Comparison of ENCODE assay signal across 25 cellular contexts in the genomic region with DNA sequence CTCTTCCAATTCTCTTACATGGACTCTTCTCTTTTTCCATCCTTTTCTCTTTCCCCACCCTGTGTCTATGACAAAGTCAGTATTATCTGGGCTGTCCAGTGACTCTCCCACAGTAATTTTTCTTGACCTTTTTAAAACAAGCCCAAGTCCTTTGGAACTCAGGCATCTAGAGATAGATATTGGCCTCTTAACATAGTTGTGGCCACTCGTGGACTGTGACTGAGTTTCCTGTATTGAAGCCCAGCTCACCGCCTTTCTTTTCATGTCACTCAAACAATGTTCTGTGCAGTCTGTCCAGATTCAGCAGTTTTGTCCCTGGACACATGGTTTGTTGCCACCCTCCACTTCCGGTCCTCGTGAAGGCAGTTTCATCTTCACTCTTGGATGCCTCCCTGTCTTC.
"Had no signal": no experiment of that assay in that cellular context is flagged by ENCODE, and none has a peak within 500 bp of the region (broad histone marks: within the 10 kb centered on the region; RNA-seq: fewer than 3 reads in every experiment).

No MANE protein-coding gene starts in this region.

- H3K9ac ChIP-seq: neural progenitor cell, parathyroid adenoma had no signal

- H3K9me3 ChIP-seq: ovary, psoas muscle, right lobe of liver, sigmoid colon, stomach, thoracic aorta, thyroid gland, transverse colon, upper lobe of left lung, vagina had no signal

- ATAC-seq: naive thymus-derived CD4-positive, alpha-beta T cell; natural killer cell; psoas muscle; right cardiac atrium; right lobe of liver; stimulated activated effector memory CD8-positive, alpha-beta T cell treated with anti-CD3 and anti-CD28 coated beads, Interleukin-12 subunit alpha, Interleukin-12 subunit beta, amount 100 ng/mL, for 72 hours; stimulated activated naive B cell treated with anti-CD40 and anti-IgM and Interleukin-4, amounts not matched to agents 10 μg/mL and 1 μg/mL and 100 μg/mL, for 72 hours had no signal

- H3K36me3 ChIP-seq: neural progenitor cell, ovary, right lobe of liver, sigmoid colon, stomach, thoracic aorta, thyroid gland, transverse colon, upper lobe of left lung, vagina had no signal

- FAIRE-seq: small intestine had no signal

- H3K79me2 ChIP-seq: parathyroid adenoma had no signal

- DNase-seq: natural killer cell; occipital lobe; ovary; posterior cingulate gyrus; psoas muscle; right cardiac atrium; right lobe of liver; sigmoid colon; small intestine; stimulated activated CD4-positive, alpha-beta T cell treated with anti-CD3 and anti-CD28 coated beads, Interleukin-15, amount 100 ng/mL, for 24 hours; stimulated activated CD4-positive, alpha-beta T cell treated with anti-CD3 and anti-CD28 coated beads, Interleukin-2, amount 100 ng/mL, for 24 hours; stimulated activated CD4-positive, alpha-beta T cell treated with anti-CD3 and anti-CD28 coated beads, Interleukin-2, amount 100 ng/mL, for 48 hours; stimulated activated CD4-positive, alpha-beta T cell treated with anti-CD3 and anti-CD28 coated beads, Interleukin-4, amount 100 ng/mL, for 24 hours; stimulated activated naive B cell treated with anti-CD40 and anti-IgM and Interleukin-4, amounts not matched to agents 10 μg/mL and 1 μg/mL and 100 μg/mL, for 72 hours; stimulated activated naive CD4-positive, alpha-beta T cell treated with Interleukin-2 at 50 U/mL for 16 hours; stomach; thyroid gland; transverse colon; upper lobe of left lung had no signal

- H2AFZ ChIP-seq: neural progenitor cell, parathyroid adenoma had no signal

- H3K4me3 ChIP-seq: neural progenitor cell, ovary, psoas muscle, right lobe of liver, sigmoid colon, stomach, thoracic aorta, thyroid gland, transverse colon, upper lobe of left lung, vagina had no signal

- H3K27me3 ChIP-seq: neural progenitor cell, ovary, right lobe of liver, sigmoid colon, stomach, thyroid gland, transverse colon, upper lobe of left lung, vagina had no signal

- H3K27ac ChIP-seq: neural progenitor cell, ovary, parathyroid adenoma, psoas muscle, right lobe of liver, sigmoid colon, stomach, thoracic aorta, thyroid gland, transverse colon, upper lobe of left lung, vagina had no signal

- H3K4me1 ChIP-seq: neural progenitor cell, parathyroid adenoma, psoas muscle, right lobe of liver, sigmoid colon, stomach, thyroid gland, transverse colon, upper lobe of left lung, vagina had no signal

- H3K4me2 ChIP-seq: neural progenitor cell had no signal
